26 cellular contexts compared by ENCODE assay signal in the genomic region with DNA sequence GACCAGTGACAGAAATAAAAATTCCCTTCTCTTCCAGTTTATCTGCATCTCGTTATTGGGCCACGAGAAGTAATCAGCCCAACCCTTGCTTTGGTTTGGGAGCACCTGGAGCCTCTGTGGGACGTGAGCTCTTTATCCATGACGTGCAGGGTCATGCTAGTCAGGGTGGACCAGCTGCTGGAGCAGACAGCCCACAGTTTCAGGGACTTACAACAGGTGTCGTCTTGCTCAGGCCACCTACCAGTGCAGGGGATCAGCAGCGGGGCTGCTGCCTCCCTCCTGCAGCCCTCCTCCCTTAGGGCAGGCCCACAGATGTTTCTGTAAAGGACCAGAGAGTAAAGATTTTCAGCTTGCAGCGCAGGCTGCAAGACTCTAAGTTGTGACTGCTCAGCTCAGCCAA. TPM values are rescaled to one million over a fixed set of nuclear protein-coding genes. Genes with fewer than 3 reads are reported as not detected.
"Had no signal": no experiment of that assay in that cellular context is flagged by ENCODE, and none has a peak within 500 bp of the region (broad histone marks: within the 10 kb centered on the region; RNA-seq: fewer than 3 reads in every experiment).

No MANE protein-coding gene starts in this region.

- H3K27ac ChIP-seq: cardiac muscle cell, esophagus squamous epithelium, heart right ventricle, pancreas, suprapubic skin, transverse colon, uterus had no signal

- H3K27me3 Mint-ChIP-seq: activated T-cell treated with anti-CD3 and anti-CD28 coated beads, Interleukin-2, amount 50 U/mL, for 24 hours; stimulated activated naive CD8-positive, alpha-beta T cell treated with anti-CD3 and anti-CD28 coated beads, Interleukin-15, amount 100 ng/mL, for 72 hours had no signal

- H3K4me1 ChIP-seq: esophagus squamous epithelium, heart right ventricle, pancreas, suprapubic skin, transverse colon, uterus had no signal

- H3K9me3 Mint-ChIP-seq: activated naive CD8-positive, alpha-beta T cell treated with anti-CD3 and anti-CD28 coated beads, Interleukin-2, amount 10 ng/mL, durations not matched to agents 7 days and 5 days; activated T-cell treated with anti-CD3 and anti-CD28 coated beads, Interleukin-2, amount 50 U/mL, for 24 hours; activated T-helper 2 cell treated with anti-CD3 and anti-CD28 coated beads, Interferon-gamma antibody, Interleukin-2, Interleukin-4, amounts not matched to agents 10 μg/mL and 5 μg/mL and 100 μg/mL, durations not matched to agents 14 hours and 24 hours and 36 hours; immature natural killer cell; stimulated activated naive CD8-positive, alpha-beta T cell treated with anti-CD3 and anti-CD28 coated beads, Interleukin-15, amount 100 ng/mL, for 72 hours had no signal

- H3K36me3 Mint-ChIP-seq: activated naive CD8-positive, alpha-beta T cell treated with anti-CD3 and anti-CD28 coated beads, Interleukin-2, amount 10 ng/mL, durations not matched to agents 7 days and 5 days; immature natural killer cell; memory B cell; naive B cell had no signal

- H3K27ac Mint-ChIP-seq: activated CD8-positive, alpha-beta T cell treated with anti-CD3 and anti-CD28 coated beads, Interleukin-2, amount 10 ng/mL, durations not matched to agents 7 days and 5 days; activated naive CD8-positive, alpha-beta T cell treated with anti-CD3 and anti-CD28 coated beads, Interleukin-2, amount 10 ng/mL, durations not matched to agents 7 days and 5 days; activated T-cell treated with anti-CD3 and anti-CD28 coated beads, Interleukin-2, amount 50 U/mL, for 24 hours; activated T-helper 2 cell treated with anti-CD3 and anti-CD28 coated beads, Interferon-gamma antibody, Interleukin-2, Interleukin-4, amounts not matched to agents 10 μg/mL and 5 μg/mL and 100 μg/mL, durations not matched to agents 14 hours and 24 hours and 36 hours; memory B cell; naive B cell had no signal

- H3K4me2 ChIP-seq: smooth muscle cell had no signal

- H3K36me3 ChIP-seq: cardiac muscle cell, esophagus squamous epithelium, heart right ventricle, pancreas, suprapubic skin, transverse colon, uterus had no signal

- H3K4me1 Mint-ChIP-seq: activated naive CD8-positive, alpha-beta T cell treated with anti-CD3 and anti-CD28 coated beads, Interleukin-2, amount 10 ng/mL, durations not matched to agents 7 days and 5 days; immature natural killer cell; memory B cell; naive B cell had no signal

- H3K4me3 Mint-ChIP-seq: activated CD8-positive, alpha-beta T cell treated with anti-CD3 and anti-CD28 coated beads, Interleukin-2, amount 10 ng/mL, durations not matched to agents 7 days and 5 days; activated naive CD8-positive, alpha-beta T cell treated with anti-CD3 and anti-CD28 coated beads, Interleukin-2, amount 10 ng/mL, durations not matched to agents 7 days and 5 days; activated T-cell treated with anti-CD3 and anti-CD28 coated beads, Interleukin-2, amount 50 U/mL, for 24 hours; immature natural killer cell; memory B cell; naive B cell; stimulated activated naive CD8-positive, alpha-beta T cell treated with anti-CD3 and anti-CD28 coated beads, Interleukin-15, amount 100 ng/mL, for 72 hours had no signal

- ATAC-seq: activated CD8-positive, alpha-beta T cell treated with anti-CD3 and anti-CD28 coated beads, Interleukin-2, amount 10 ng/mL, durations not matched to agents 7 days and 5 days; heart right ventricle; mucosa of descending colon; pancreas; sciatic nerve; stimulated activated naive CD8-positive, alpha-beta T cell treated with anti-CD3 and anti-CD28 coated beads, Interleukin-15, amount 100 ng/mL, for 72 hours had no signal

- H3K27me3 ChIP-seq: cardiac muscle cell, esophagus squamous epithelium, heart right ventricle, pancreas, suprapubic skin, transverse colon, uterus had no signal

- H3K4me3 ChIP-seq: cardiac muscle cell, esophagus squamous epithelium, heart right ventricle, mucosa of descending colon, pancreas, smooth muscle cell, suprapubic skin, transverse colon, uterus had no signal

- DNase-seq: activated CD4-positive, alpha-beta T cell treated with anti-CD3 and anti-CD28 coated beads for 48 hours; activated CD4-positive, CD25-positive, alpha-beta regulatory T cell; activated CD8-positive, alpha-beta T cell treated with anti-CD3 and anti-CD28 coated beads, Interleukin-2, amount 10 ng/mL, durations not matched to agents 7 days and 5 days; activated naive CD4-positive, alpha-beta T cell treated with Interleukin-2 at 50 U/mL for 16 hours; activated naive CD8-positive, alpha-beta T cell treated with anti-CD3 and anti-CD28 coated beads, Interleukin-2, amount 10 ng/mL, durations not matched to agents 7 days and 5 days; activated T-cell treated with anti-CD3 and anti-CD28 coated beads, Interleukin-2, amount 50 U/mL, for 24 hours; amygdala; dermis blood vessel endothelial cell; effector memory CD4-positive, alpha-beta T cell; esophagus squamous epithelium; heart right ventricle; immature natural killer cell; mucosa of descending colon; naive B cell; pancreas; stimulated activated CD4-positive, alpha-beta T cell treated with anti-CD3 and anti-CD28 coated beads, Interleukin-4, amount 100 ng/mL, for 1 hour; stimulated activated naive CD8-positive, alpha-beta T cell treated with anti-CD3 and anti-CD28 coated beads, Interleukin-15, amount 100 ng/mL, for 72 hours; transverse colon; uterus had no signal

- H3K9me3 ChIP-seq: esophagus squamous epithelium, mucosa of descending colon, pancreas, suprapubic skin, transverse colon, uterus had no signal

RNA-seq across cellular contexts. Expression of gene ADAD2, which starts 16.9 kb away (rescaled TPM):
- total RNA-seq: activated naive CD8-positive, alpha-beta T cell treated with anti-CD3 and anti-CD28 coated beads, Interleukin-2, amount 10 ng/mL, durations not matched to agents 7 days and 5 days; activated T-helper 2 cell treated with anti-CD3 and anti-CD28 coated beads, Interferon-gamma antibody, Interleukin-2, Interleukin-4, amounts not matched to agents 10 μg/mL and 5 μg/mL and 100 μg/mL, durations not matched to agents 14 hours and 24 hours and 36 hours; cardiac muscle cell; dermis blood vessel endothelial cell; sciatic nerve; smooth muscle cell had no signal
- polyA plus RNA-seq: cardiac muscle cell, smooth muscle cell had no signal

RNA-seq across cellular contexts. Expression of gene KCNG4, which starts 31.9 kb away (rescaled TPM):
- total RNA-seq: activated CD8-positive, alpha-beta T cell treated with anti-CD3 and anti-CD28 coated beads, Interleukin-2, amount 10 ng/mL, durations not matched to agents 7 days and 5 days; activated naive CD8-positive, alpha-beta T cell treated with anti-CD3 and anti-CD28 coated beads, Interleukin-2, amount 10 ng/mL, durations not matched to agents 7 days and 5 days; activated T-helper 2 cell treated with anti-CD3 and anti-CD28 coated beads, Interferon-gamma antibody, Interleukin-2, Interleukin-4, amounts not matched to agents 10 μg/mL and 5 μg/mL and 100 μg/mL, durations not matched to agents 14 hours and 24 hours and 36 hours; cardiac muscle cell; dermis blood vessel endothelial cell; esophagus squamous epithelium; heart right ventricle; liver; mucosa of descending colon; pancreas; sciatic nerve; smooth muscle cell; suprapubic skin; transverse colon; uterus had no signal
- polyA plus RNA-seq: cardiac muscle cell, heart right ventricle, immature natural killer cell, liver, smooth muscle cell had no signal
